ENCODE assay signal across 25 cellular contexts in genomic region chr5:132773114-132773513, GRCh38. TPM values are rescaled to one million over a fixed set of nuclear protein-coding genes. Genes with fewer than 3 reads are reported as not detected.
DNase-seq lines count a peak whose midpoint lies in the region; ATAC-seq and TF ChIP-seq lines count a peak whose summit lies in the region.
"Had no signal": no experiment of that assay in that cellular context is flagged by ENCODE, and none has a peak within 500 bp of the region (broad histone marks: within the 10 kb centered on the region; RNA-seq: fewer than 3 reads in every experiment).

No MANE protein-coding gene starts in this region.

- H2BK12ac ChIP-seq in trophoblast cell (ENCODE audit: low read length): peak overlapping the region; percentile 14

- H3K27ac ChIP-seq in left ventricle myocardium inferior (replicated peaks): peak overlapping the region; percentile 90
- peak overlapping the region; percentile 79 to 97 for H3K27ac ChIP-seq in coronary artery
- peak overlapping the region; percentile 89 for H3K27ac ChIP-seq in trophoblast cell (ENCODE audit: low read depth, low read length)
- H3K27ac ChIP-seq: neutrophil had no signal

- peak overlapping the region; percentile 18 for H2AFZ ChIP-seq in trophoblast cell (ENCODE audit: insufficient read depth, low read length, poor library complexity)

- peak overlapping the region; percentile 94 for H4K91ac ChIP-seq in trophoblast cell (ENCODE audit: low read depth, low read length)

- peak overlapping the region; percentile 96 for H3K14ac ChIP-seq in trophoblast cell (ENCODE audit: low read length)

- ATAC-seq in left ventricle myocardium superior: no peak
- no peak for ATAC-seq in GM21528 (IDR thresholded peaks at IDR 0.05; ENCODE audit: low FRiP score, unreplicated experiment)
- ATAC-seq: HCT116, Panc1 had no signal

- peak overlapping the region; percentile 85 for H3K18ac ChIP-seq in trophoblast cell (ENCODE audit: low read length)

- H3K9me3 ChIP-seq in left ventricle myocardium inferior (replicated peaks) (no peaks in the 10 kb centered on the region), trophoblast cell (ENCODE audit: insufficient read depth, low read depth, low read length) (peaks cover 2% of the 10 kb centered on the region)
- H3K9me3 ChIP-seq: neutrophil, upper lobe of left lung had no signal

- H2BK5ac ChIP-seq in trophoblast cell (ENCODE audit: low read depth, low read length, poor library complexity): peak overlapping the region; percentile 97

- no peak overlapping the region for H3K4me2 ChIP-seq in trophoblast cell (ENCODE audit: low read length)

- peaks cover 72% of the 10 kb centered on the region for H3K79me1 ChIP-seq in trophoblast cell (ENCODE audit: low read length)

- H4K8ac ChIP-seq in trophoblast cell (ENCODE audit: low read depth, low read length): peak overlapping the region; percentile 7

- peak overlapping the region; percentile 47 for H2BK120ac ChIP-seq in trophoblast cell (ENCODE audit: insufficient read depth, low read length, poor library complexity)

- H3K4me1 ChIP-seq in left ventricle myocardium inferior (peaks cover 92% of the 10 kb centered on the region), trophoblast cell (ENCODE audit: control insufficient read depth in 1 of 2, insufficient read depth in 2 of 2, low read length in 2 of 2) (peaks cover 64 to 69% of the 10 kb centered on the region in 2 experiments)

- H3K36me3 ChIP-seq in left ventricle myocardium inferior (no peaks in the 10 kb centered on the region), trophoblast cell (ENCODE audit: control insufficient read depth in 1 of 2, insufficient read depth in 2 of 2, low read length in 2 of 2) (peaks cover 16 to 20% of the 10 kb centered on the region in 2 experiments)
- H3K36me3 ChIP-seq: cardiac muscle cell, neutrophil, upper lobe of left lung had no signal

- H3K23ac ChIP-seq in trophoblast cell (ENCODE audit: low read length): no peak overlapping the region

- TF ChIP-seq POLR2A in lower leg skin (IDR thresholded peaks at IDR 0.05): no peak

- no CpG with 5 or more reads among the region's 5 CpGs for WGBS in trophoblast cell (ENCODE audit: extremely low coverage, insufficient coverage, insufficient read length)
- WGBS in lower leg skin, 2 donors: 58 to 73% methylated on average over 2 to 5 of the region's 5 CpGs

- H3K27me3 ChIP-seq in left ventricle myocardium inferior (ENCODE audit: low read depth) (no peaks in the 10 kb centered on the region), trophoblast cell (ENCODE audit: insufficient read depth, low read length) (no peaks in the 10 kb centered on the region)
- H3K27me3 ChIP-seq: upper lobe of left lung had no signal

- no peak for TF ChIP-seq CTCF in left ventricle myocardium inferior (IDR thresholded peaks at IDR 0.05; ENCODE audit: borderline replicate concordance)
- no peak for TF ChIP-seq CTCF in coronary artery (IDR thresholded peaks at IDR 0.05)
- TF ChIP-seq CTCF in lower leg skin (IDR thresholded peaks at IDR 0.05): no peak

- H3K9ac ChIP-seq in trophoblast cell (ENCODE audit: low read length): no peak overlapping the region

- no peak overlapping the region for H4K12ac ChIP-seq in trophoblast cell (ENCODE audit: low read depth, low read length)

- H3K4me3 ChIP-seq in left ventricle myocardium inferior: no peak overlapping the region
- no peak overlapping the region for H3K4me3 ChIP-seq in coronary artery
- H3K4me3 ChIP-seq in trophoblast cell (ENCODE audit: low read depth, low read length): no peak overlapping the region
- no peak overlapping the region for H3K4me3 ChIP-seq in lower leg skin (ENCODE audit: low read depth, poor library complexity, severe bottlenecking)
- H3K4me3 ChIP-seq: cardiac muscle cell, upper lobe of left lung had no signal

- H3K4ac ChIP-seq in trophoblast cell (ENCODE audit: low read depth, low read length): peak overlapping the region; percentile 99

- DNase-seq in left ventricle myocardium inferior: no peak
- no peak for DNase-seq in left ventricle myocardium superior
- no peak for DNase-seq in coronary artery (ENCODE audit: low spot score)
- peak in 1 of 2 donors; percentile 55 for DNase-seq in trophoblast cell
- no peak for DNase-seq in superior temporal gyrus (ENCODE audit: extremely low spot score)
- no peak for DNase-seq in SK-N-DZ (ENCODE audit: low spot score)
- DNase-seq in lower leg skin (ENCODE audit: low spot score in 2 of 2): no peak
- DNase-seq: activated CD4-positive, alpha-beta T cell treated with anti-CD3 and anti-CD28 coated beads, Interleukin-2, amount 50 U/mL, for 48 hours; activated CD4-positive, CD25-positive, alpha-beta regulatory T cell; dermis blood vessel endothelial cell; DND-41; IMR-90; NCI-H1092 treated with DMSO at 0.1 percent for 48 hours; NCI-H187 treated with DMSO at 0.1 percent for 48 hours; T-helper 1 cell; upper lobe of left lung had no signal

- intact Hi-C loops in left ventricle myocardium inferior (cut with micrococcal nuclease) (no loop called here), left ventricle myocardium superior (cut with micrococcal nuclease) (no loop called here), lower leg skin (cut with DNase I; ENCODE audit: low total_unique reads) (no loop called here)

- H3K79me2 ChIP-seq in trophoblast cell (ENCODE audit: control insufficient read depth, insufficient read depth, low read length, poor library complexity): peaks cover 79% of the 10 kb centered on the region

- H2AK5ac ChIP-seq in trophoblast cell (ENCODE audit: low read length): no peak overlapping the region

RNA-seq across cellular contexts. Expression of gene SEPTIN8, which starts 3.9 kb away (rescaled TPM):
- total RNA-seq in left ventricle myocardium inferior (27.2 TPM), left ventricle myocardium superior (30.4 TPM), lower leg skin (10 to 100 TPM; 70.0 to 99.6 (median 87.8) TPM)
- 198 and 213 TPM in 2 replicates for polyA plus RNA-seq in trophoblast cell (2013)
- 32.3 and 32.6 TPM in 2 replicates for polyA plus RNA-seq in SK-N-DZ (2014; cell fraction: cytosol; rRNA removed)
- polyA plus RNA-seq in SK-N-DZ (2014; cell fraction: nucleus; rRNA removed): 84.5 and 109 TPM in 2 replicates

RNA-seq across cellular contexts. Expression of gene CCNI2, which starts 25.9 kb away (rescaled TPM):
- total RNA-seq in left ventricle myocardium inferior (0.08 TPM), left ventricle myocardium superior (0.10 TPM), lower leg skin (under 1 TPM in 2 of 4 donors, not detected in 2; 0.49 to 0.74 TPM)
- polyA plus RNA-seq in trophoblast cell (2013): 4.6 and 5.5 TPM in 2 replicates
- polyA plus RNA-seq in SK-N-DZ (2014; cell fraction: cytosol; rRNA removed): not detected in 2 replicates
- polyA plus RNA-seq in SK-N-DZ (2014; cell fraction: nucleus; rRNA removed): 0.13 TPM in 1 of 2 replicates, not detected in the other
- total RNA-seq: cardiac muscle cell, fibroblast of lung, glomerular endothelial cell, IMR-90, lung microvascular endothelial cell had no signal
- polyA plus RNA-seq: BJ, fibroblast of lung, IMR-90 had no signal

RNA-seq across cellular contexts. Expression of gene KIF3A, which starts 35.8 kb away (rescaled TPM):
- 11.9 TPM for total RNA-seq in left ventricle myocardium inferior
- total RNA-seq in left ventricle myocardium superior: 12.4 TPM
- 10.0 and 10.4 TPM in 2 replicates for polyA plus RNA-seq in trophoblast cell (2013)
- polyA plus RNA-seq in SK-N-DZ (2014; cell fraction: cytosol; rRNA removed): 13.8 and 15.9 TPM in 2 replicates
- 14.9 and 18.4 TPM in 2 replicates for polyA plus RNA-seq in SK-N-DZ (2014; cell fraction: nucleus; rRNA removed)
- total RNA-seq in lower leg skin: 1 to 10 TPM; 4.9 to 7.7 (median 6.3) TPM

RNA-seq across cellular contexts. Expression of gene SOWAHA, which starts 40.0 kb away (rescaled TPM):
- not detected for total RNA-seq in left ventricle myocardium inferior
- 0.17 TPM for total RNA-seq in left ventricle myocardium superior
- polyA plus RNA-seq in trophoblast cell (2013): 23.8 and 25.2 TPM in 2 replicates
- 0.68 and 1.9 TPM in 2 replicates for polyA plus RNA-seq in SK-N-DZ (2014; cell fraction: cytosol; rRNA removed)
- polyA plus RNA-seq in SK-N-DZ (2014; cell fraction: nucleus; rRNA removed): 0.58 TPM in 1 of 2 replicates, not detected in the other
- 1 to 10 TPM in 1 of 4 donors, under 1 TPM in 3; 0.08 to 1.0 (median 0.79) TPM for total RNA-seq in lower leg skin
- total RNA-seq: cardiac muscle cell, dermis blood vessel endothelial cell, glomerular endothelial cell, IMR-90, lung microvascular endothelial cell had no signal
- polyA plus RNA-seq: BJ, cardiac muscle cell had no signal

RNA-seq across cellular contexts. Expression of gene SHROOM1, which starts 57.3 kb away (rescaled TPM):
- total RNA-seq in left ventricle myocardium inferior: 4.9 TPM
- total RNA-seq in left ventricle myocardium superior: 5.7 TPM
- polyA plus RNA-seq in trophoblast cell (2013): 5.8 and 6.2 TPM in 2 replicates
- 2.8 and 3.6 TPM in 2 replicates for polyA plus RNA-seq in SK-N-DZ (2014; cell fraction: cytosol; rRNA removed)
- polyA plus RNA-seq in SK-N-DZ (2014; cell fraction: nucleus; rRNA removed): 3.9 and 13.1 TPM in 2 replicates
- 1 to 10 TPM; 1.2 to 3.8 (median 2.2) TPM for total RNA-seq in lower leg skin
